Comparison of ENCODE assay signal across 18 cellular contexts in the genomic region with DNA sequence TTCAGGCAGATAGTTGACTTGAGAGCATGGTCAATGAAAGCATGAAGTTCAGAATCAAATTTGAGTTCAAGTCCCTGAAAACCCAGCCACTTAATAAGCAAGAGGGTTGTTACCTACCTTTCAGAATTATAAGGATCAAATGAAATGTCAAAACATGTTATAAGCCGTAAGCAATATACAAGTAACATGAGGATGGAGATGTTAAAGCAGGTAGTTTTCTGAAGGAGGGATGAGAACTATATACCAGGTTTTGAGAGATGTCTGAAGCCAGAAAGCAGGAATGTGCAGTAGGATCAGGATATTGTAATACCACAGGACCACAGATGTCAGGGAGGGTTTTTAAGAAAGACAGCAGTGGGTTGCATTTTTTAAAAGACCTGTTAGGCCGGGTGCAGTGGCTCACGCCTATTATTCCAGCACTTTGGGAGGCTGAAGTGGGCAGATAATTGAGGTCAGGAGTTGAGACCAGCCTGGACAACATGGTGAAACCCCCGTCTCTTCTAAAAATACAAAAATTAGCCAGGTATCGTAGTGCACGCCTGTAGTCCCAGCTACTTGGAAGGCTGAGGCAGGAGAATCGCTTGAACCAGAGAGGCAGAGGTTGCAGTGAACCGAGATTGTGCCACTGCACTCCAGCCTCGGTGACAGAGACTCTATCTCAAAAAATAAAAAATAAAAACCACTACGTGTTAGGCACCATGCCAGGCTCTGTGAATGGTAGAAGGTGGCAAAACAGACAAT. TPM values are rescaled to one million over a fixed set of nuclear protein-coding genes. Genes with fewer than 3 reads are reported as not detected.
DNase-seq lines count a peak whose midpoint lies in the region; ATAC-seq and TF ChIP-seq lines count a peak whose summit lies in the region.
"Had no signal": no experiment of that assay in that cellular context is flagged by ENCODE, and none has a peak within 500 bp of the region (broad histone marks: within the 10 kb centered on the region; RNA-seq: fewer than 3 reads in every experiment).

No MANE protein-coding gene starts in this region.

- no peaks in the 10 kb centered on the region for H3K9me3 Mint-ChIP-seq in activated naive CD8-positive, alpha-beta T cell treated with anti-CD3 and anti-CD28 coated beads, Interleukin-2, amount 10 ng/mL, durations not matched to agents 7 days and 5 days
- no peaks in the 10 kb centered on the region for H3K9me3 Mint-ChIP-seq in nephron progenitor cell

- H3K4me1 ChIP-seq in SK-N-SH (ENCODE audit: control insufficient read depth in 1 of 2, insufficient read depth in 2 of 2, low read depth in 1 of 2, low read length in 1 of 2) (peaks cover 0 to 2% of the 10 kb centered on the region in 2 experiments; a peak in 1 of 4 replicates), HCT116 (ENCODE audit: control insufficient read depth in 1 of 2, insufficient read depth in 2 of 2, low read length in 2 of 2) (no peaks in the 10 kb centered on the region), neuronal stem cell (ENCODE audit: control insufficient read depth in 2 of 2, insufficient read depth in 1 of 2, low read depth in 1 of 2, low read length in 2 of 2) (no peaks in the 10 kb centered on the region)

- no peaks in the 10 kb centered on the region for H3K27me3 Mint-ChIP-seq in activated naive CD8-positive, alpha-beta T cell treated with anti-CD3 and anti-CD28 coated beads, Interleukin-2, amount 10 ng/mL, durations not matched to agents 7 days and 5 days
- H3K27me3 Mint-ChIP-seq in nephron progenitor cell (ENCODE audit: low read depth, poor library complexity), result peaks cover 3% of the 10 kb centered on the region

- no peaks in the 10 kb centered on the region for H3K9me3 ChIP-seq in SK-N-SH
- no peaks in the 10 kb centered on the region for H3K9me3 ChIP-seq in HCT116 (ENCODE audit: control insufficient read depth in 1 of 2, insufficient read depth in 1 of 2, low read depth in 1 of 2, low read length in 2 of 2)
- H3K9me3 ChIP-seq in neuronal stem cell (replicated peaks in 1 of 2; ENCODE audit: control insufficient read depth in 2 of 2, insufficient read depth in 1 of 2, low read depth in 1 of 2, low read length in 2 of 2), result no peaks in the 10 kb centered on the region
- H3K9me3 ChIP-seq: esophagus muscularis mucosa, lower lobe of right lung, stomach had no signal

- WGBS in SK-N-SH (ENCODE audit: low lambda C conversion rate), result 93% methylated on average over 10 of the region's 10 CpGs
- WGBS in neuronal stem cell (ENCODE audit: extremely low coverage in 2 of 2, insufficient read length in 2 of 2, insufficient replicate concordance in 1 of 2), 2 donors, result no CpG with 5 or more reads among the region's 10 CpGs

- H3K27ac ChIP-seq in SK-N-SH (ENCODE audit: low read depth in 2 of 2, low read length in 1 of 2) (no peak overlapping the region), HCT116 (ENCODE audit: low read depth, low read length) (no peak overlapping the region), neuronal stem cell (replicated peaks; ENCODE audit: low read length) (no peak overlapping the region)
- H3K27ac ChIP-seq: esophagus muscularis mucosa, lower lobe of right lung, stomach had no signal

- CTCF ChIA-PET in SK-N-SH (lab: Yijun Ruan, JAX) (interaction anchor here (0.7 to 1.2 kb wide), 2 partner anchors 9 to 16 kb away, joined by 4 read pairs; no protein-coding TSS in a partner anchor), HCT116 (lab: Charles Lee) (no interaction called here)

- no peak overlapping the region for H2BK120ac ChIP-seq in neuronal stem cell (ENCODE audit: low read depth, low read length)

- H2AK5ac ChIP-seq in neuronal stem cell (ENCODE audit: low read depth, low read length), result no peak overlapping the region

- no peaks in the 10 kb centered on the region for H3K9me2 ChIP-seq in SK-N-SH
- H3K9me2 ChIP-seq in HCT116 (ENCODE audit: insufficient read depth), result no peaks in the 10 kb centered on the region

- H4K8ac ChIP-seq in neuronal stem cell (ENCODE audit: low read depth, low read length), result no peak overlapping the region

- peaks cover 5% of the 10 kb centered on the region for H3K4me1 Mint-ChIP-seq in activated naive CD8-positive, alpha-beta T cell treated with anti-CD3 and anti-CD28 coated beads, Interleukin-2, amount 10 ng/mL, durations not matched to agents 7 days and 5 days
- H3K4me1 Mint-ChIP-seq in nephron progenitor cell, result peaks cover 11% of the 10 kb centered on the region

- TF ChIP-seq RAD21 in SK-N-SH (IDR thresholded peaks at IDR 0.05; ENCODE audit: low read length) (no peak), HCT116 (IDR thresholded peaks at IDR 0.05; ENCODE audit: low read depth) (no peak)

- ATAC-seq in SK-N-SH treated with all-trans-retinoic acid at 6 μM for 48 hours (peak; percentile 10; the same call in 1 of the 3 replicates), HCT116 (0 out of 2 replicates have a peak, but pooled peaks have one; percentile 15), HG02938 (IDR thresholded peaks at IDR 0.05; ENCODE audit: unreplicated experiment) (no peak)
- no peak for ATAC-seq in activated naive CD8-positive, alpha-beta T cell treated with anti-CD3 and anti-CD28 coated beads, Interleukin-2, amount 10 ng/mL, durations not matched to agents 7 days and 5 days (ENCODE audit: low read depth)
- ATAC-seq: lower lobe of right lung had no signal

- no peak for TF ChIP-seq EP300 in SK-N-SH (IDR thresholded peaks at IDR 0.05; ENCODE audit: borderline replicate concordance in 1 of 2, low read depth in 1 of 2, low read length in 1 of 2)

- peak overlapping the region; percentile 7 for H3K27ac Mint-ChIP-seq in activated naive CD8-positive, alpha-beta T cell treated with anti-CD3 and anti-CD28 coated beads, Interleukin-2, amount 10 ng/mL, durations not matched to agents 7 days and 5 days
- H3K27ac Mint-ChIP-seq in nephron progenitor cell, result peak overlapping the region; percentile 20

- H4K91ac ChIP-seq in neuronal stem cell (ENCODE audit: low read depth, low read length, poor library complexity), result no peak overlapping the region

- no peak for TF ChIP-seq CTCF in SK-N-SH (IDR thresholded peaks at IDR 0.05)
- TF ChIP-seq CTCF in HCT116 (IDR thresholded peaks at IDR 0.05 in 2 of 3, conservative IDR thresholded peaks at IDR 0.05 in 1 of 3; ENCODE audit: borderline replicate concordance in 1 of 3, insufficient read depth in 1 of 3, low read depth in 2 of 3, low read length in 2 of 3), result no peak
- TF ChIP-seq CTCF in nephron progenitor cell (IDR thresholded peaks at IDR 0.05), result no peak

- intact Hi-C loops in HCT116 (cut with micrococcal nuclease), result no loop called here

- TF ChIP-seq POLR2A in HCT116 (IDR thresholded peaks at IDR 0.05; ENCODE audit: borderline replicate concordance, extremely low read depth, insufficient read depth, insufficient read length), result no peak

- H3K36me3 Mint-ChIP-seq in activated naive CD8-positive, alpha-beta T cell treated with anti-CD3 and anti-CD28 coated beads, Interleukin-2, amount 10 ng/mL, durations not matched to agents 7 days and 5 days, result peaks cover 12% of the 10 kb centered on the region
- H3K36me3 Mint-ChIP-seq in nephron progenitor cell (ENCODE audit: low read depth), result peaks cover 5% of the 10 kb centered on the region

- H3K79me1 ChIP-seq in neuronal stem cell (ENCODE audit: low read depth, low read length), result no peaks in the 10 kb centered on the region

- H3K18ac ChIP-seq in neuronal stem cell (ENCODE audit: low read length), result no peak overlapping the region

- H3K4ac ChIP-seq in neuronal stem cell (ENCODE audit: low read length), result no peak overlapping the region

- RAD21 ChIA-PET in HCT116 (lab: Charles Lee; ENCODE audit: low non-redundant PET in 1 of 2, low total read pairs in 2 of 2, uncharacterized antibody in 2 of 2, unreplicated experiment in 2 of 2), result no interaction called here

- no peak overlapping the region for H2BK12ac ChIP-seq in neuronal stem cell (ENCODE audit: low read length)

- H3K4me2 ChIP-seq in SK-N-SH (no peak overlapping the region), HCT116 (ENCODE audit: low read length) (no peak overlapping the region), neuronal stem cell (ENCODE audit: insufficient read depth, low read length, poor library complexity, severe bottlenecking) (no peak overlapping the region)

- H3F3A ChIP-seq in SK-N-SH (replicated peaks; ENCODE audit: insufficient read depth), result peaks cover 26% of the 10 kb centered on the region

- H2AFZ ChIP-seq in SK-N-SH (ENCODE audit: low read depth), result no peak overlapping the region
- H2AFZ ChIP-seq in HCT116 (ENCODE audit: low read depth, low read length, poor library complexity, severe bottlenecking), result no peak overlapping the region
- H2AFZ ChIP-seq in neuronal stem cell (ENCODE audit: low read length), result no peak overlapping the region

- DNase-seq in SK-N-SH (no peak), HCT116 (ENCODE audit: low read depth, low spot score) (no peak), nephron progenitor cell (no peak), neuronal stem cell (ENCODE audit: low spot score) (no peak), anterior cingulate cortex (lab: John Stamatoyannopoulos, UW) (no peak)
- no peak for DNase-seq in activated naive CD8-positive, alpha-beta T cell treated with anti-CD3 and anti-CD28 coated beads, Interleukin-2, amount 10 ng/mL, durations not matched to agents 7 days and 5 days
- DNase-seq: activated CD4-positive, CD25-positive, alpha-beta regulatory T cell treated with anti-CD3 and anti-CD28 coated beads, Interleukin-2, amount 50 U/mL, for 72 hours; activated naive CD4-positive, alpha-beta T cell; dermis blood vessel endothelial cell; EL; lower lobe of right lung; NCI-H1436; retina; SHP77 treated with DMSO at 0.1 percent for 48 hours; stomach had no signal

- H2BK15ac ChIP-seq in neuronal stem cell (ENCODE audit: low read length), result no peak overlapping the region

- no peak overlapping the region for H2BK5ac ChIP-seq in neuronal stem cell (ENCODE audit: low read length)

- H3K27me3 ChIP-seq in SK-N-SH (ENCODE audit: insufficient read depth) (no peaks in the 10 kb centered on the region), HCT116 (ENCODE audit: insufficient read depth, low read length) (no peaks in the 10 kb centered on the region), neuronal stem cell (ENCODE audit: control insufficient read depth in 3 of 3, insufficient read depth in 3 of 3, low read depth in 1 of 3, low read length in 3 of 3) (no peaks in the 10 kb centered on the region)
- H3K27me3 ChIP-seq: esophagus muscularis mucosa, stomach had no signal

- no peak overlapping the region for H3K23ac ChIP-seq in neuronal stem cell (ENCODE audit: low read depth, low read length, poor library complexity)

- H4K20me1 ChIP-seq in SK-N-SH (ENCODE audit: insufficient read depth) (no peaks in the 10 kb centered on the region), HCT116 (ENCODE audit: insufficient read depth) (no peaks in the 10 kb centered on the region)

- H3K4me3 ChIP-seq in SK-N-SH (ENCODE audit: low read depth in 2 of 2, low read length in 1 of 2), result no peak overlapping the region
- no peak overlapping the region for H3K4me3 ChIP-seq in HCT116 (replicated peaks in 1 of 2; ENCODE audit: low read depth in 1 of 2, low read length in 2 of 2)
- no peak overlapping the region for H3K4me3 ChIP-seq in neuronal stem cell (ENCODE audit: low read length in 2 of 2)
- H3K4me3 ChIP-seq: esophagus muscularis mucosa, lower lobe of right lung, stomach had no signal

- H3K14ac ChIP-seq in neuronal stem cell (ENCODE audit: low read length), result no peak overlapping the region

- no peak overlapping the region for H3K4me3 Mint-ChIP-seq in activated naive CD8-positive, alpha-beta T cell treated with anti-CD3 and anti-CD28 coated beads, Interleukin-2, amount 10 ng/mL, durations not matched to agents 7 days and 5 days
- no peak overlapping the region for H3K4me3 Mint-ChIP-seq in nephron progenitor cell

- BruUV-seq in HCT116 (replicated peaks; lab: Mats Ljungman, UMichigan), result TSS peak; percentile 41

- H3K9ac ChIP-seq in SK-N-SH (no peak overlapping the region), HCT116 (ENCODE audit: low read length) (no peak overlapping the region), neuronal stem cell (ENCODE audit: low read depth, low read length, poor library complexity) (no peak overlapping the region)

- POLR2A ChIA-PET in SK-N-SH (lab: Yijun Ruan, JAX), result no interaction called here
- POLR2A ChIA-PET in HCT116 (lab: Charles Lee), result no interaction called here
- POLR2A ChIA-PET in activated naive CD8-positive, alpha-beta T cell treated with anti-CD3 and anti-CD28 coated beads, Interleukin-2, amount 10 ng/mL, durations not matched to agents 7 days and 5 days (lab: Charles Lee), result no interaction called here

- H3K36me3 ChIP-seq in SK-N-SH (replicated peaks in 1 of 2; ENCODE audit: control insufficient read depth in 1 of 2, insufficient read depth in 2 of 2, low read length in 1 of 2) (peaks cover 26 to 40% of the 10 kb centered on the region in 2 experiments), HCT116 (ENCODE audit: control insufficient read depth in 1 of 2, insufficient read depth in 2 of 2, low read length in 2 of 2) (peaks cover 0 to 5% of the 10 kb centered on the region in 2 experiments; a peak in 1 of 4 replicates), neuronal stem cell (replicated peaks in 1 of 2; ENCODE audit: control insufficient read depth in 2 of 2, insufficient read depth in 2 of 2, low read length in 2 of 2) (peaks cover 3 to 39% of the 10 kb centered on the region in 2 donors)

- H3K79me2 ChIP-seq in SK-N-SH (ENCODE audit: insufficient read depth) (peaks cover 6% of the 10 kb centered on the region; the same call in 1 of the 2 replicates), HCT116 (ENCODE audit: insufficient read depth, low read length) (no peaks in the 10 kb centered on the region)

RNA-seq across cellular contexts. Expression of a gene that starts 6.9 kb away (rescaled TPM):
- polyA plus RNA-seq in SK-N-SH (2012; rRNA removed), result 23.8 and 32.0 TPM in 2 replicates
- 35.5 and 45.4 TPM in 2 replicates for polyA plus RNA-seq in SK-N-SH (2012; cell fraction: cytosol; rRNA removed)
- 11.4 and 30.3 TPM in 2 replicates for polyA plus RNA-seq in SK-N-SH (2012; cell fraction: nucleus; rRNA removed)
- total RNA-seq in HCT116 (2021; ENCODE audit: unreplicated experiment), result 68.6 TPM
- 35.2 and 49.2 TPM in 2 replicates for polyA plus RNA-seq in HCT116 (2012)
- 10 to 100 TPM; 63.6 to 69.0 TPM for total RNA-seq in activated naive CD8-positive, alpha-beta T cell treated with anti-CD3 and anti-CD28 coated beads, Interleukin-2, amount 10 ng/mL, durations not matched to agents 7 days and 5 days
- polyA plus RNA-seq in neuronal stem cell (2013, experiment 1 of 2), result 56.1 TPM
- 56.0 TPM for polyA plus RNA-seq in neuronal stem cell (2013, experiment 2 of 2)

Comparison
In these comparisons a context has a peak if more than half of its experiments do, and no peak if none do; other contexts are left out.
1. ATAC-seq: peak in SK-N-SH treated with all-trans-retinoic acid at 6 μM for 48 hours (single experiment) and HCT116 (single experiment); none in activated naive CD8-positive, alpha-beta T cell treated with anti-CD3 and anti-CD28 coated beads, Interleukin-2, amount 10 ng/mL, durations not matched to agents 7 days and 5 days (single experiment) and HG02938 (single experiment).